21 cellular contexts compared by ENCODE assay signal in genomic region chr17:20987511-20987910, GRCh38.
"Had no signal": no experiment of that assay in that cellular context is flagged by ENCODE, and none has a peak within 500 bp of the region (broad histone marks: within the 10 kb centered on the region; RNA-seq: fewer than 3 reads in every experiment).

No MANE protein-coding gene starts in this region.

- DNase-seq: glutamatergic neuron; left colon; left ventricle myocardium superior; mesenchymal stem cell; naive thymus-derived CD4-positive, alpha-beta T cell; nucleus accumbens; right cardiac atrium; stimulated activated CD4-positive, alpha-beta T cell treated with anti-CD3 and anti-CD28 coated beads, Interleukin-2, amount 100 ng/mL, for 48 hours; stimulated activated naive CD4-positive, alpha-beta T cell treated with Interleukin-2 at 50 U/mL for 16 hours; thyroid gland; uterus had no signal

- H3K4me3 Mint-ChIP-seq: central memory CD8-positive, alpha-beta T cell; naive thymus-derived CD4-positive, alpha-beta T cell; neural crest cell; type B pancreatic cell had no signal

- H3K4me1 Mint-ChIP-seq: central memory CD8-positive, alpha-beta T cell had no signal

- H3K36me3 Mint-ChIP-seq: naive thymus-derived CD4-positive, alpha-beta T cell had no signal

- H3K27ac Mint-ChIP-seq: naive thymus-derived CD4-positive, alpha-beta T cell; type B pancreatic cell had no signal

- H3K9me3 Mint-ChIP-seq: central memory CD8-positive, alpha-beta T cell; naive thymus-derived CD4-positive, alpha-beta T cell; neural crest cell; type B pancreatic cell had no signal

- FAIRE-seq: pancreas had no signal

- ATAC-seq: gastroesophageal sphincter; left colon; left ventricle myocardium superior; naive thymus-derived CD4-positive, alpha-beta T cell; pancreas; right cardiac atrium had no signal

- H3K27me3 Mint-ChIP-seq: naive thymus-derived CD4-positive, alpha-beta T cell; progenitor cell of endocrine pancreas; type B pancreatic cell had no signal

- H3K27ac ChIP-seq: esophagus muscularis mucosa, gastroesophageal sphincter, pancreas, suprapubic skin, thyroid gland, uterus had no signal

- H3K36me3 ChIP-seq: esophagus muscularis mucosa, gastroesophageal sphincter, pancreas, suprapubic skin, thyroid gland, uterus had no signal

- H3K27me3 ChIP-seq: esophagus muscularis mucosa, gastroesophageal sphincter, pancreas, suprapubic skin, thyroid gland, uterus had no signal

- H3K9me3 ChIP-seq: esophagus muscularis mucosa, gastroesophageal sphincter, pancreas, suprapubic skin, thyroid gland, uterus had no signal

- H3K4me1 ChIP-seq: pancreas, thyroid gland, uterus had no signal

- H3K4me3 ChIP-seq: esophagus muscularis mucosa, gastroesophageal sphincter, lung, pancreas, smooth muscle cell, suprapubic skin, thyroid gland, uterus had no signal

- H3K4me2 ChIP-seq: smooth muscle cell had no signal
